In the genomic region with DNA sequence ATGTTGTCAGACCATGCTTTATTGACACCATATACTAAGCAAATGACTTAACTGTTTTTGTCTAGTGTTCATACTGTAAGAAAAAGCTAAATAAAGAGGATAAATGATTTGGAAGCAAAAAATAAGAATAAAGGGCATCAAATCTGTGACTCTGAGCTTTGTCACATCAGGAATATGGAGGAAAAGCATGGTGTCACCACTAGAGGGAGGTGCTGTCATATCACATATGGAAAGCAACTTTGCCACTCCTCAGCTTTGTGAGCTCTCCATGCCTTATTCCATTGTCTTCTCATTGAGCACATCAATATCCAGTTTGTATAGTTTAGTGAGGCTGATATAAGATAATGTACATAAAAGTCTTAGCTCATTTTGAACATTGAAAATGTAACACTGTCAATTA, we compare ENCODE assay signal across 10 cellular contexts. TPM values are rescaled to one million over a fixed set of nuclear protein-coding genes. Genes with fewer than 3 reads are reported as not detected.
A peak's percentile ranks its signal among the peaks of the same experiment; 100 is the strongest.
DNase-seq lines count a peak whose midpoint lies in the region; ATAC-seq, FAIRE-seq and TF ChIP-seq lines count a peak whose summit lies in the region.
"Had no signal": no experiment of that assay in that cellular context is flagged by ENCODE, and none has a peak within 500 bp of the region (broad histone marks: within the 10 kb centered on the region; RNA-seq: fewer than 3 reads in every experiment).

No MANE protein-coding gene starts in this region.

- peak; percentile 78 for ATAC-seq in activated CD4-positive, alpha-beta T cell treated with anti-CD3 and anti-CD28 coated beads for 36 hours

- H3K4me3 ChIP-seq in Loucy (ENCODE audit: low read length, poor library complexity, severe bottlenecking) (no peak overlapping the region), endodermal cell (ENCODE audit: low read length) (no peak overlapping the region)

- no peak overlapping the region for H2AFZ ChIP-seq in Loucy (ENCODE audit: low read length)

- CTCF ChIA-PET in activated CD4-positive, alpha-beta T cell treated with anti-CD3 and anti-CD28 coated beads for 36 hours (lab: Charles Lee) = interaction anchor here (0.5 to 4.3 kb wide), 64 partner anchors 10 to 1306 kb away, joined by 3 to 57 read pairs (median 4); a partner anchor contains a TSS

- H3K9ac ChIP-seq in Loucy (ENCODE audit: low read depth, low read length, poor library complexity, severe bottlenecking) (no peak overlapping the region), endodermal cell (ENCODE audit: extremely low read depth, low read length, poor library complexity, severe bottlenecking) (no peak overlapping the region)

- POLR2A ChIA-PET in activated CD4-positive, alpha-beta T cell treated with anti-CD3 and anti-CD28 coated beads for 36 hours (lab: Charles Lee) = interaction anchor here (0.6 to 1.0 kb wide), 2 partner anchors 41 to 65 kb away, joined by 3 read pairs; no protein-coding TSS in a partner anchor

- TF ChIP-seq CTCF in Loucy (conservative IDR thresholded peaks at IDR 0.05; ENCODE audit: low read length) = peak; percentile 68
- TF ChIP-seq CTCF in endodermal cell (conservative IDR thresholded peaks at IDR 0.05) = no peak

- no peaks in the 10 kb centered on the region for H3K9me3 Mint-ChIP-seq in activated CD4-positive, alpha-beta T cell treated with anti-CD3 and anti-CD28 coated beads for 36 hours (ENCODE audit: low read depth)
- H3K9me3 Mint-ChIP-seq in activated CD4-positive, alpha-beta T cell treated with anti-CD3 and anti-CD28 coated beads, Interleukin-2, amount 10 ng/mL, durations not matched to agents 24 days and 14 days = no peaks in the 10 kb centered on the region
- H3K9me3 Mint-ChIP-seq in endodermal cell = peaks cover 10% of the 10 kb centered on the region
- H3K9me3 Mint-ChIP-seq: natural killer cell treated with Interleukin-12 subunit alpha and Interleukin-12 subunit beta and Interleukin-15 and Interleukin-18, amount 100 ng/mL, for 72 hours had no signal

- H3K36me3 ChIP-seq in Loucy (ENCODE audit: insufficient read depth, low read length) = no peaks in the 10 kb centered on the region
- H3K36me3 ChIP-seq in endodermal cell (ENCODE audit: control insufficient read depth, insufficient read depth, low read length) = no peaks in the 10 kb centered on the region

- H3K9me2 ChIP-seq in Loucy (replicated peaks; ENCODE audit: low read depth, low read length) = no peaks in the 10 kb centered on the region

- peak; percentile 70 for DNase-seq in activated CD4-positive, alpha-beta T cell treated with anti-CD3 and anti-CD28 coated beads for 36 hours
- no peak for DNase-seq in activated CD4-positive, alpha-beta T cell treated with anti-CD3 and anti-CD28 coated beads for 1 hour
- DNase-seq in activated CD4-positive, alpha-beta T cell treated with anti-CD3 and anti-CD28 coated beads, Interleukin-2, amount 10 ng/mL, durations not matched to agents 24 days and 14 days = peak; percentile 89
- peak; percentile 8 for DNase-seq in germinal center (ENCODE audit: low spot score)
- DNase-seq in urothelium cell line (ENCODE audit: low spot score) = peak; percentile 51
- DNase-seq in endodermal cell = no peak
- DNase-seq in SW 1271 (lab: John Stamatoyannopoulos, UW) = no peak

- H3K79me2 ChIP-seq in Loucy (ENCODE audit: insufficient read depth, low read length) = no peaks in the 10 kb centered on the region

- H3K9me3 ChIP-seq in Loucy (ENCODE audit: insufficient read depth, low read depth, low read length) (0 out of 2 replicates have a peak, but pooled peaks cover 4% of the 10 kb centered on the region), endodermal cell (ENCODE audit: control insufficient read depth, low read length) (peaks cover 11% of the 10 kb centered on the region)

- H3K27me3 ChIP-seq in Loucy (ENCODE audit: insufficient read depth, low read length, poor library complexity, severe bottlenecking) (no peaks in the 10 kb centered on the region), endodermal cell (ENCODE audit: control insufficient read depth, insufficient read depth, low read length, poor library complexity, severe bottlenecking) (no peaks in the 10 kb centered on the region)

- no peak overlapping the region for H3K27ac ChIP-seq in endodermal cell (ENCODE audit: low read depth, low read length)

- FAIRE-seq in urothelium cell line (lab: Jason Lieb, UNC) = no peak
- FAIRE-seq: G401.6 had no signal

- H3K27ac Mint-ChIP-seq in activated CD4-positive, alpha-beta T cell treated with anti-CD3 and anti-CD28 coated beads for 36 hours = no peak overlapping the region
- H3K27ac Mint-ChIP-seq in activated CD4-positive, alpha-beta T cell treated with anti-CD3 and anti-CD28 coated beads, Interleukin-2, amount 10 ng/mL, durations not matched to agents 24 days and 14 days = no peak overlapping the region
- no peak overlapping the region for H3K27ac Mint-ChIP-seq in endodermal cell
- H3K27ac Mint-ChIP-seq: natural killer cell treated with Interleukin-12 subunit alpha and Interleukin-12 subunit beta and Interleukin-15 and Interleukin-18, amount 100 ng/mL, for 72 hours had no signal

- peaks cover 6% of the 10 kb centered on the region for H3K4me1 Mint-ChIP-seq in activated CD4-positive, alpha-beta T cell treated with anti-CD3 and anti-CD28 coated beads for 36 hours
- peaks cover 12% of the 10 kb centered on the region for H3K4me1 Mint-ChIP-seq in activated CD4-positive, alpha-beta T cell treated with anti-CD3 and anti-CD28 coated beads, Interleukin-2, amount 10 ng/mL, durations not matched to agents 24 days and 14 days
- no peaks in the 10 kb centered on the region for H3K4me1 Mint-ChIP-seq in endodermal cell

- H3K4me3 Mint-ChIP-seq in activated CD4-positive, alpha-beta T cell treated with anti-CD3 and anti-CD28 coated beads for 36 hours = no peak overlapping the region
- H3K4me3 Mint-ChIP-seq in activated CD4-positive, alpha-beta T cell treated with anti-CD3 and anti-CD28 coated beads, Interleukin-2, amount 10 ng/mL, durations not matched to agents 24 days and 14 days = no peak overlapping the region
- H3K4me3 Mint-ChIP-seq in endodermal cell = no peak overlapping the region
- H3K4me3 Mint-ChIP-seq: natural killer cell treated with Interleukin-12 subunit alpha and Interleukin-12 subunit beta and Interleukin-15 and Interleukin-18, amount 100 ng/mL, for 72 hours had no signal

- no peaks in the 10 kb centered on the region for H3F3A ChIP-seq in Loucy (ENCODE audit: low read depth)

- H4K20me1 ChIP-seq in Loucy (ENCODE audit: insufficient read depth, low read length, poor library complexity, severe bottlenecking) = no peaks in the 10 kb centered on the region

- no peak overlapping the region for H3K4me2 ChIP-seq in Loucy (ENCODE audit: low read depth, low read length, poor library complexity, severe bottlenecking)

- no peaks in the 10 kb centered on the region for H3K27me3 Mint-ChIP-seq in activated CD4-positive, alpha-beta T cell treated with anti-CD3 and anti-CD28 coated beads for 36 hours
- H3K27me3 Mint-ChIP-seq in activated CD4-positive, alpha-beta T cell treated with anti-CD3 and anti-CD28 coated beads, Interleukin-2, amount 10 ng/mL, durations not matched to agents 24 days and 14 days = no peaks in the 10 kb centered on the region
- no peaks in the 10 kb centered on the region for H3K27me3 Mint-ChIP-seq in endodermal cell (ENCODE audit: insufficient read depth)
- H3K27me3 Mint-ChIP-seq: natural killer cell treated with Interleukin-12 subunit alpha and Interleukin-12 subunit beta and Interleukin-15 and Interleukin-18, amount 100 ng/mL, for 72 hours had no signal

- H3K36me3 Mint-ChIP-seq in activated CD4-positive, alpha-beta T cell treated with anti-CD3 and anti-CD28 coated beads for 36 hours (ENCODE audit: low read depth) = no peaks in the 10 kb centered on the region
- no peaks in the 10 kb centered on the region for H3K36me3 Mint-ChIP-seq in activated CD4-positive, alpha-beta T cell treated with anti-CD3 and anti-CD28 coated beads, Interleukin-2, amount 10 ng/mL, durations not matched to agents 24 days and 14 days (ENCODE audit: low read depth)
- H3K36me3 Mint-ChIP-seq in endodermal cell (ENCODE audit: low read depth) = no peaks in the 10 kb centered on the region
- H3K36me3 Mint-ChIP-seq: natural killer cell treated with Interleukin-12 subunit alpha and Interleukin-12 subunit beta and Interleukin-15 and Interleukin-18, amount 100 ng/mL, for 72 hours had no signal

- intact Hi-C loops in activated CD4-positive, alpha-beta T cell treated with anti-CD3 and anti-CD28 coated beads for 36 hours (cut with DNase I, micrococcal nuclease) = loop anchor here (1.0 to 5.0 kb wide), 6 partner anchors 19 to 370 kb away; no protein-coding TSS in a partner anchor
- intact Hi-C loops in activated CD4-positive, alpha-beta T cell treated with anti-CD3 and anti-CD28 coated beads, Interleukin-2, amount 10 ng/mL, durations not matched to agents 24 days and 14 days (cut with micrococcal nuclease) = loop anchor here (1.0 kb wide), 3 partner anchors 87 to 370 kb away; no protein-coding TSS in a partner anchor

- no peaks in the 10 kb centered on the region for H3K4me1 ChIP-seq in Loucy (ENCODE audit: insufficient read depth, low read length, poor library complexity, severe bottlenecking)
- no peaks in the 10 kb centered on the region for H3K4me1 ChIP-seq in endodermal cell (ENCODE audit: control insufficient read depth, insufficient read depth, low read length)

RNA-seq across cellular contexts. Expression of a gene that starts 20.8 kb away (rescaled TPM):
- 10 to 100 TPM; 67.6 to 79.9 TPM for total RNA-seq in activated CD4-positive, alpha-beta T cell treated with anti-CD3 and anti-CD28 coated beads for 36 hours
- 36.9 and 38.3 TPM in 2 replicates for total RNA-seq in activated CD4-positive, alpha-beta T cell treated with anti-CD3 and anti-CD28 coated beads, Interleukin-2, amount 10 ng/mL, durations not matched to agents 24 days and 14 days
- total RNA-seq in endodermal cell = not detected
- polyA plus RNA-seq in endodermal cell (2013, experiment 1 of 2) = 0.18 TPM
- 0.21 TPM for polyA plus RNA-seq in endodermal cell (2013, experiment 2 of 2)

RNA-seq across cellular contexts. Expression of a gene that starts 40.1 kb away (rescaled TPM):
- total RNA-seq in activated CD4-positive, alpha-beta T cell treated with anti-CD3 and anti-CD28 coated beads for 36 hours = 100 to 1,000 TPM; 253 to 294 TPM
- 168 and 169 TPM in 2 replicates for total RNA-seq in activated CD4-positive, alpha-beta T cell treated with anti-CD3 and anti-CD28 coated beads, Interleukin-2, amount 10 ng/mL, durations not matched to agents 24 days and 14 days
- total RNA-seq in endodermal cell = not detected
- not detected for polyA plus RNA-seq in endodermal cell (2013, experiment 1 of 2)
- not detected for polyA plus RNA-seq in endodermal cell (2013, experiment 2 of 2)

Comparison
In these comparisons a context has a peak if more than half of its experiments do, and no peak if none do; other contexts are left out.
1. DNase-seq: peak in activated CD4-positive, alpha-beta T cell treated with anti-CD3 and anti-CD28 coated beads for 36 hours (single experiment), activated CD4-positive, alpha-beta T cell treated with anti-CD3 and anti-CD28 coated beads, Interleukin-2, amount 10 ng/mL, durations not matched to agents 24 days and 14 days (single experiment), germinal center (single experiment) and urothelium cell line (single experiment); none in activated CD4-positive, alpha-beta T cell treated with anti-CD3 and anti-CD28 coated beads for 1 hour (single experiment), endodermal cell (single experiment) and SW 1271 (0 of 2).
2. RNA of a gene that starts 20.8 kb away (total RNA-seq): 67.6 to 79.9 TPM in activated CD4-positive, alpha-beta T cell treated with anti-CD3 and anti-CD28 coated beads for 36 hours and 36.9 to 38.3 TPM in activated CD4-positive, alpha-beta T cell treated with anti-CD3 and anti-CD28 coated beads, Interleukin-2, amount 10 ng/mL, durations not matched to agents 24 days and 14 days; not detected in endodermal cell; every median in the first group is over 10 times any median in the second.
3. RNA of a gene that starts 40.1 kb away (total RNA-seq): 253 to 294 TPM in activated CD4-positive, alpha-beta T cell treated with anti-CD3 and anti-CD28 coated beads for 36 hours and 168 to 169 TPM in activated CD4-positive, alpha-beta T cell treated with anti-CD3 and anti-CD28 coated beads, Interleukin-2, amount 10 ng/mL, durations not matched to agents 24 days and 14 days; not detected in endodermal cell; every median in the first group is over 100 times any median in the second.